Comparison of ENCODE assay signal across 30 cellular contexts in genomic region chr2:7060602-7061435, GRCh38.
DNase-seq lines count a peak whose midpoint lies in the region; ATAC-seq, FAIRE-seq and TF ChIP-seq lines count a peak whose summit lies in the region.
"Had no signal": no experiment of that assay in that cellular context is flagged by ENCODE, and none has a peak within 500 bp of the region (broad histone marks: within the 10 kb centered on the region; RNA-seq: fewer than 3 reads in every experiment).

No MANE protein-coding gene starts in this region.

- H4K8ac ChIP-seq in H1 (ENCODE audit: extremely low read depth, insufficient read depth, low read length): no peak overlapping the region

- H3K23ac ChIP-seq in H1 (ENCODE audit: insufficient read length): no peak overlapping the region

- TF ChIP-seq RAD21 in H1 (IDR thresholded peaks at IDR 0.05 in 1 of 2, conservative IDR thresholded peaks at IDR 0.05 in 1 of 2; ENCODE audit: low read depth in 2 of 2, low read length in 2 of 2): no peak

- intact Hi-C loops in aorta (cut with DNase I): no loop called here

- CTCF ChIA-PET in H1 (lab: Charles Lee; ENCODE audit: partially characterized antibody): interaction anchor here (1.0 to 1.5 kb wide), 2 partner anchors 17 to 48 kb away, joined by 3 to 11 read pairs; no protein-coding TSS in a partner anchor

- no peak overlapping the region for H3K14ac ChIP-seq in H1 (ENCODE audit: insufficient read length)

- no peaks in the 10 kb centered on the region for H3K79me2 ChIP-seq in H1 (ENCODE audit: control insufficient read depth in 1 of 2, insufficient read depth in 2 of 2, low read length in 2 of 2)

- H2BK20ac ChIP-seq in H1 (ENCODE audit: low read length): no peak overlapping the region

- H3K4me3 ChIP-seq in H1 (ENCODE audit: extremely low read depth in 1 of 4, insufficient read depth in 2 of 4, low read depth in 3 of 4, low read length in 4 of 4) (no peak overlapping the region), aorta (ENCODE audit: low read length in 2 of 2) (no peak overlapping the region)
- H3K4me3 ChIP-seq: Peyer's patch, smooth muscle cell, upper lobe of right lung had no signal

- no peak overlapping the region for H3K18ac ChIP-seq in H1 (ENCODE audit: extremely low read depth, low read length)

- no peak overlapping the region for H3K27ac ChIP-seq in H1 (ENCODE audit: low read depth, low read length)
- peak overlapping the region; percentile 48 to 57 for H3K27ac ChIP-seq in aorta (ENCODE audit: low read depth in 1 of 2, low read length in 2 of 2)
- H3K27ac ChIP-seq: 22Rv1, Peyer's patch, VCaP had no signal

- TF ChIP-seq POLR2A in H1 (IDR thresholded peaks at IDR 0.05; ENCODE audit: control extremely low read depth in 1 of 2, low read depth in 2 of 2, low read length in 2 of 2): no peak

- no peaks in the 10 kb centered on the region for H3K23me2 ChIP-seq in H1 (ENCODE audit: low read depth, low read length)

- H2BK5ac ChIP-seq in H1 (ENCODE audit: low read depth, low read length): no peak overlapping the region

- no peak overlapping the region for H2BK120ac ChIP-seq in H1 (replicated peaks; ENCODE audit: low read depth, low read length)

- no peak overlapping the region for H4K5ac ChIP-seq in H1 (ENCODE audit: insufficient read length, low read depth, low read length)

- H3K79me1 ChIP-seq in H1 (ENCODE audit: low read depth, low read length): no peaks in the 10 kb centered on the region

- H3K4ac ChIP-seq in H1 (replicated peaks; ENCODE audit: insufficient read length, low read depth, low read length): no peak overlapping the region

- no peak overlapping the region for H3K56ac ChIP-seq in H1 (replicated peaks; ENCODE audit: insufficient read length, low read depth, low read length)

- H2AK5ac ChIP-seq in H1 (ENCODE audit: low read depth, low read length): no peak overlapping the region

- H3K27ac Mint-ChIP-seq in activated naive CD4-positive, alpha-beta T cell treated with anti-CD3 and anti-CD28 coated beads, Interleukin-2, amount 50 U/mL, for 24 hours: peak overlapping the region; percentile 63
- peak overlapping the region; percentile 14 for H3K27ac Mint-ChIP-seq in nephron progenitor cell
- H3K27ac Mint-ChIP-seq: activated T-cell treated with anti-CD3 and anti-CD28 coated beads, Interleukin-2, amount 50 U/mL, for 24 hours had no signal

- H3K27me3 ChIP-seq in H1 (replicated peaks in 1 of 4; ENCODE audit: control insufficient read depth in 3 of 4, extremely low read depth in 1 of 4, insufficient read depth in 3 of 4, low read length in 3 of 4) (no peaks in the 10 kb centered on the region), aorta (ENCODE audit: control insufficient read depth in 1 of 2, insufficient read depth in 2 of 2, low read length in 1 of 2) (no peaks in the 10 kb centered on the region)
- H3K27me3 ChIP-seq: Peyer's patch, upper lobe of right lung had no signal

- H3K9ac ChIP-seq in H1 (replicated peaks in 1 of 4; ENCODE audit: extremely low read depth in 1 of 4, low read depth in 3 of 4, low read length in 3 of 4): no peak overlapping the region

- no peak for DNase-seq in activated naive CD4-positive, alpha-beta T cell (lab: John Stamatoyannopoulos, UW)
- DNase-seq in H1 (ENCODE audit: low read depth in 1 of 2, low spot score in 2 of 2): no peak
- no peak for DNase-seq in nephron progenitor cell
- DNase-seq in aorta: no peak
- no peak for DNase-seq in HPDE6-E6E7 (ENCODE audit: extremely low spot score)
- no peak for DNase-seq in germinal center (ENCODE audit: low spot score)
- DNase-seq in activated CD8-positive, alpha-beta memory T cell treated with anti-CD3 and anti-CD28 coated beads, Interleukin-2, amount 50 U/mL, for 48 hours: no peak
- DNase-seq: activated CD4-positive, alpha-beta T cell treated with anti-CD3 and anti-CD28 coated beads for 48 hours; activated CD8-positive, alpha-beta memory T cell treated with anti-CD3 and anti-CD28 coated beads for 24 hours; activated T-cell treated with anti-CD3 and anti-CD28 coated beads, Interleukin-2, amount 50 U/mL, for 24 hours; anterior cingulate cortex; dermis blood vessel endothelial cell; IMR-90; naive B cell; NCI-H1048; NCI-H1694 treated with DMSO at 0.1 percent for 48 hours; NCI-H510A; NK-92 treated with Interleukin-12 subunit alpha and Interleukin-12 subunit beta, amount 100 ng/mL, for 24 hours; Peyer's patch; retina; SHP77 treated with DMSO at 0.1 percent for 48 hours; stimulated activated CD4-positive, alpha-beta T cell treated with anti-CD3 and anti-CD28 coated beads, Interleukin-2, amount 100 ng/mL, for 24 hours; T-helper 9 cell; upper lobe of right lung had no signal

- no peak overlapping the region for H3K4me3 Mint-ChIP-seq in activated naive CD4-positive, alpha-beta T cell treated with anti-CD3 and anti-CD28 coated beads, Interleukin-2, amount 50 U/mL, for 24 hours
- no peak overlapping the region for H3K4me3 Mint-ChIP-seq in nephron progenitor cell
- H3K4me3 Mint-ChIP-seq: activated T-cell treated with anti-CD3 and anti-CD28 coated beads, Interleukin-2, amount 50 U/mL, for 24 hours had no signal

- TF ChIP-seq CTCF in H1 (IDR thresholded peaks at IDR 0.05; ENCODE audit: control extremely low read depth in 1 of 3, insufficient read depth in 1 of 3, low read depth in 1 of 3, low read length in 3 of 3) (no peak), nephron progenitor cell (IDR thresholded peaks at IDR 0.05) (no peak)

- peaks cover 24% of the 10 kb centered on the region for H3K36me3 Mint-ChIP-seq in activated naive CD4-positive, alpha-beta T cell treated with anti-CD3 and anti-CD28 coated beads, Interleukin-2, amount 50 U/mL, for 24 hours
- peaks cover 23% of the 10 kb centered on the region for H3K36me3 Mint-ChIP-seq in nephron progenitor cell (ENCODE audit: low read depth)

- H3K9me3 ChIP-seq in H1 (ENCODE audit: insufficient read depth in 2 of 2, low read depth in 1 of 2, low read length in 1 of 2) (0 out of 4 replicates have a peak, but pooled peaks cover 0 to 7% of the 10 kb centered on the region in 2 experiments), aorta (ENCODE audit: control insufficient read depth, low read length) (peaks cover 1% of the 10 kb centered on the region)
- H3K9me3 ChIP-seq: Peyer's patch, upper lobe of right lung had no signal

- no peaks in the 10 kb centered on the region for H3K27me3 Mint-ChIP-seq in activated naive CD4-positive, alpha-beta T cell treated with anti-CD3 and anti-CD28 coated beads, Interleukin-2, amount 50 U/mL, for 24 hours
- no peaks in the 10 kb centered on the region for H3K27me3 Mint-ChIP-seq in nephron progenitor cell (ENCODE audit: low read depth, poor library complexity)
- H3K27me3 Mint-ChIP-seq: activated T-cell treated with anti-CD3 and anti-CD28 coated beads, Interleukin-2, amount 50 U/mL, for 24 hours had no signal

- H4K91ac ChIP-seq in H1 (replicated peaks; ENCODE audit: insufficient read length, low read length): no peak overlapping the region

- no peaks in the 10 kb centered on the region for H4K20me1 ChIP-seq in H1 (replicated peaks in 1 of 2; ENCODE audit: control insufficient read depth in 1 of 2, insufficient read depth in 2 of 2, low read length in 2 of 2)

- no peak for TF ChIP-seq EP300 in H1 (IDR thresholded peaks at IDR 0.05; ENCODE audit: borderline replicate concordance in 1 of 2, low read depth in 2 of 2, low read length in 2 of 2)

- FAIRE-seq in H1 (lab: Jason Lieb, UNC): no peak
- FAIRE-seq: GM12892, keratinocyte had no signal

- peaks cover 7% of the 10 kb centered on the region for H3K9me3 Mint-ChIP-seq in activated naive CD4-positive, alpha-beta T cell treated with anti-CD3 and anti-CD28 coated beads, Interleukin-2, amount 50 U/mL, for 24 hours
- peaks cover 20% of the 10 kb centered on the region for H3K9me3 Mint-ChIP-seq in nephron progenitor cell

- no peak overlapping the region for H2BK12ac ChIP-seq in H1 (ENCODE audit: low read depth, low read length)

- no peak overlapping the region for H2AFZ ChIP-seq in H1 (ENCODE audit: low read length)

- H3K4me2 ChIP-seq in H1 (ENCODE audit: insufficient read depth in 1 of 2, low read depth in 2 of 2, low read length in 2 of 2): no peak overlapping the region
- H3K4me2 ChIP-seq: smooth muscle cell had no signal

- 87% methylated on average over 8 of the region's 8 CpGs; no CpG with 5 or more reads in 1 of the 2 experiments for WGBS in H1 (ENCODE audit: extremely low coverage in 1 of 2, insufficient coverage in 1 of 2, insufficient read length in 1 of 2, insufficient replicate concordance in 2 of 2, low coverage in 1 of 2, low lambda C conversion rate in 2 of 2, missing lambda C conversion rate in 1 of 2), 2 experiments
- 12 to 17% methylated on average over 8 of the region's 8 CpGs for WGBS in aorta, 2 donors

- no peak overlapping the region for H2BK15ac ChIP-seq in H1 (ENCODE audit: low read length)

- H3K4me1 Mint-ChIP-seq in activated naive CD4-positive, alpha-beta T cell treated with anti-CD3 and anti-CD28 coated beads, Interleukin-2, amount 50 U/mL, for 24 hours: no peaks in the 10 kb centered on the region
- peaks cover 9% of the 10 kb centered on the region for H3K4me1 Mint-ChIP-seq in nephron progenitor cell

- H3K4me1 ChIP-seq in H1 (replicated peaks in 1 of 4; ENCODE audit: control insufficient read depth in 3 of 4, insufficient read depth in 4 of 4, low read length in 3 of 4) (peaks cover 0 to 10% (median 3%) of the 10 kb centered on the region in 4 experiments; a peak in 3 of 7 replicates), aorta (ENCODE audit: control insufficient read depth in 1 of 2, insufficient read depth in 2 of 2, low read length in 2 of 2) (peaks cover 0 to 11% of the 10 kb centered on the region in 2 donors)

- H3K36me3 ChIP-seq in H1 (ENCODE audit: control insufficient read depth in 2 of 4, insufficient read depth in 4 of 4, low read length in 3 of 4): peaks cover 0 to 3% (median 0%) of the 10 kb centered on the region in 4 experiments; a peak in 1 of 8 replicates
- H3K36me3 ChIP-seq in aorta (ENCODE audit: control insufficient read depth in 1 of 2, insufficient read depth in 2 of 2, low read length in 1 of 2): no peaks in the 10 kb centered on the region
- H3K36me3 ChIP-seq: Peyer's patch, upper lobe of right lung had no signal

- POLR2A ChIA-PET in H1 (lab: Charles Lee; ENCODE audit: partially characterized antibody): no interaction called here

- ATAC-seq in aorta (ENCODE audit: low FRiP score): peak; percentile 82
- ATAC-seq: upper lobe of right lung had no signal

TF ChIP-seq in H1, 55 proteins besides CTCF, POLR2A, EP300 and RAD21:
- TF ChIP-seq EGR1 (IDR thresholded peaks at IDR 0.05; ENCODE audit: borderline replicate concordance, low read depth, low read length) (no peak), MAX (IDR thresholded peaks at IDR 0.05) (peak; percentile 18; the same call in 1 of the 2 replicates)
